22 cellular contexts compared by ENCODE assay signal in genomic region chr3:153093629-153094028, GRCh38.
"Had no signal": no experiment of that assay in that cellular context is flagged by ENCODE, and none has a peak within 500 bp of the region (broad histone marks: within the 10 kb centered on the region; RNA-seq: fewer than 3 reads in every experiment).

No MANE protein-coding gene starts in this region.

- H3K4me1 ChIP-seq: foreskin keratinocyte, spleen, testis, upper lobe of right lung, vagina had no signal

- ATAC-seq: foreskin keratinocyte; left colon; left ventricle myocardium superior; mucosa of descending colon; naive thymus-derived CD8-positive, alpha-beta T cell; sciatic nerve; stimulated activated naive CD8-positive, alpha-beta T cell treated with anti-CD3 and anti-CD28 coated beads, Interleukin-15, amount 100 ng/mL, for 72 hours; upper lobe of right lung had no signal

- H3K27me3 ChIP-seq: foreskin keratinocyte, neutrophil, spleen, testis, tibial nerve, upper lobe of right lung, vagina had no signal

- H3K27me3 Mint-ChIP-seq: naive thymus-derived CD8-positive, alpha-beta T cell; stimulated activated naive B cell treated with anti-CD40 and anti-IgM and Interleukin-4, amounts not matched to agents 10 μg/mL and 1 μg/mL and 100 μg/mL, for 72 hours; stimulated activated naive CD8-positive, alpha-beta T cell treated with anti-CD3 and anti-CD28 coated beads, Interleukin-15, amount 100 ng/mL, for 72 hours had no signal

- H3K36me3 Mint-ChIP-seq: naive thymus-derived CD8-positive, alpha-beta T cell; stimulated activated naive B cell treated with anti-CD40 and anti-IgM and Interleukin-4, amounts not matched to agents 10 μg/mL and 1 μg/mL and 100 μg/mL, for 72 hours had no signal

- FAIRE-seq: endothelial cell of umbilical vein had no signal

- H3K4me3 Mint-ChIP-seq: endodermal cell; naive thymus-derived CD8-positive, alpha-beta T cell; stimulated activated naive B cell treated with anti-CD40 and anti-IgM and Interleukin-4, amounts not matched to agents 10 μg/mL and 1 μg/mL and 100 μg/mL, for 72 hours; stimulated activated naive CD8-positive, alpha-beta T cell treated with anti-CD3 and anti-CD28 coated beads, Interleukin-15, amount 100 ng/mL, for 72 hours had no signal

- H3K27ac ChIP-seq: foreskin keratinocyte, neutrophil, spleen, testis, tibial nerve, upper lobe of right lung, vagina had no signal

- H3K27ac Mint-ChIP-seq: endodermal cell; naive thymus-derived CD8-positive, alpha-beta T cell; stimulated activated naive B cell treated with anti-CD40 and anti-IgM and Interleukin-4, amounts not matched to agents 10 μg/mL and 1 μg/mL and 100 μg/mL, for 72 hours; stimulated activated naive CD8-positive, alpha-beta T cell treated with anti-CD3 and anti-CD28 coated beads, Interleukin-15, amount 100 ng/mL, for 72 hours had no signal

- H3K36me3 ChIP-seq: neutrophil, spleen, tibial nerve, upper lobe of right lung, vagina had no signal

- DNase-seq: effector CD4-positive, alpha-beta T cell; endodermal cell; erythroblast; foreskin keratinocyte; left colon; left ventricle myocardium superior; mucosa of descending colon; naive thymus-derived CD8-positive, alpha-beta T cell; posterior cingulate gyrus; spleen; stimulated activated CD4-positive, alpha-beta T cell treated with anti-CD3 and anti-CD28 coated beads, Interleukin-2, amount 100 ng/mL, for 24 hours; stimulated activated CD4-positive, alpha-beta T cell treated with anti-CD3 and anti-CD28 coated beads, Interleukin-4, amount 100 ng/mL, for 4 hours; stimulated activated naive B cell treated with anti-CD40 and anti-IgM and Interleukin-4, amounts not matched to agents 10 μg/mL and 1 μg/mL and 100 μg/mL, for 72 hours; stimulated activated naive CD8-positive, alpha-beta T cell treated with anti-CD3 and anti-CD28 coated beads, Interleukin-15, amount 100 ng/mL, for 72 hours; testis; upper lobe of right lung had no signal

- H3K4me3 ChIP-seq: lung, mucosa of descending colon, spleen, tibial nerve, upper lobe of right lung, vagina had no signal

- H3K9me3 ChIP-seq: mucosa of descending colon, neutrophil, spleen, testis, tibial nerve, upper lobe of right lung, vagina had no signal

- H3K9me3 Mint-ChIP-seq: endodermal cell; naive thymus-derived CD8-positive, alpha-beta T cell; stimulated activated naive B cell treated with anti-CD40 and anti-IgM and Interleukin-4, amounts not matched to agents 10 μg/mL and 1 μg/mL and 100 μg/mL, for 72 hours; stimulated activated naive CD8-positive, alpha-beta T cell treated with anti-CD3 and anti-CD28 coated beads, Interleukin-15, amount 100 ng/mL, for 72 hours had no signal
